In the genomic region with DNA sequence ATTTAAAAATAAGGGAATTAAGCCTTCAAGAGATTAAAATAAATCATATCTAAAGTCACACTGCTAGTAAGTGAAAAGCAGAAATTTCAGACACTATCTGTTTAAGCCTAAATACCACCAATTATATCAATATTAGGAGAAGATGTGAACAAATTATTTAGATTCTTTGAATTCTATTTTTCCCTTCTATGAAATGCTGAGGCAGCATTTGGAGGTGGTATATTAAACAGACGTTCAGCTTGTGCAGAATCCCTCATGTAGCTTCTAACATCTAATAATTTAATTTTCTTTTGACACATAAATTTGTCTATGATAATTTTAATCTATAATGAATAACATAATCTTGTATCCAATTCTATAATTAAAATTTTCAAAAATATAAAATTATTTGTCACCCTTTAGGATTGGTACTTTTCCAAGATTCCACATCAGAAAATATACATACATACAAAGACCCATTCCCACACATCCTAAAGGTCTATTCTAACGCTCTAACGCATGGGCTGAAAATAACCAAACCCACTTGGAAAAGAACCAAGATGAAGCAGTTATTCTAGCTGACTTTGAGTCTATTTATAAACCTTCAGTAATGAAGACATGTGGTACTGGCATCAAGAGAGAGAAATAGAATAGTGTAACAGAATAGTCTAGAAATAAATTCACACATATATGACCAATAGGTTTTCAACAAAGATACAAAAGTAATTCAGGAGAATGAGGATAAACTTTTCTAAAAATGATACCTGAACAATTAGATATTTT, we compare ENCODE assay signal across 20 cellular contexts.
"Had no signal": no experiment of that assay in that cellular context is flagged by ENCODE, and none has a peak within 500 bp of the region (broad histone marks: within the 10 kb centered on the region; RNA-seq: fewer than 3 reads in every experiment).

No MANE protein-coding gene starts in this region.

- DNase-seq: activated CD4-positive, alpha-beta T cell treated with anti-CD3 and anti-CD28 coated beads, Interleukin-2, amount 50 U/mL, for 4 hours; activated CD4-positive, CD25-positive, alpha-beta regulatory T cell treated with anti-CD3 and anti-CD28 coated beads, Interleukin-2, amount 50 U/mL, for 72 hours; activated effector memory CD4-positive, alpha-beta T cell treated with anti-CD3 and anti-CD28 coated beads, Interleukin-2, amount 50 U/mL, for 16 hours; activated T-cell treated with anti-CD3 and anti-CD28 coated beads, Interleukin-2, amount 50 U/mL, for 24 hours; amygdala; brain microvascular endothelial cell; cerebellar nuclear complex; dorsolateral prefrontal cortex; lower lobe of right lung; mucosa of descending colon; natural killer cell; occipital lobe; sigmoid colon; stimulated activated CD4-positive, alpha-beta T cell treated with anti-CD3 and anti-CD28 coated beads, Interleukin-2, amount 100 ng/mL, for 48 hours; stimulated activated naive CD4-positive, alpha-beta T cell treated with Interleukin-2 at 50 U/mL for 16 hours; T-helper 17 cell; trophoblast cell had no signal

- H3K9me3 ChIP-seq: gastroesophageal sphincter, lower lobe of right lung, prostate gland, sigmoid colon had no signal

- ATAC-seq: gastroesophageal sphincter, lower lobe of right lung, mucosa of descending colon, natural killer cell, T-helper 17 cell had no signal

- H3K4me2 ChIP-seq: hepatocyte had no signal

- H3K4me1 ChIP-seq: gastroesophageal sphincter, lower lobe of right lung, prostate gland, sigmoid colon had no signal

- H3K27ac ChIP-seq: brain microvascular endothelial cell, dorsolateral prefrontal cortex, gastroesophageal sphincter, hepatocyte, lower lobe of right lung, prostate gland, sigmoid colon had no signal

- H2AFZ ChIP-seq: hepatocyte had no signal

- H3K4me3 ChIP-seq: dorsolateral prefrontal cortex, gastroesophageal sphincter, hepatocyte, lower lobe of right lung, mucosa of descending colon, prostate gland, sigmoid colon had no signal

- H3K27me3 ChIP-seq: brain microvascular endothelial cell, dorsolateral prefrontal cortex, gastroesophageal sphincter, hepatocyte, sigmoid colon had no signal

- H3K79me2 ChIP-seq: hepatocyte had no signal

- H3K36me3 ChIP-seq: brain microvascular endothelial cell, gastroesophageal sphincter, lower lobe of right lung, prostate gland, sigmoid colon had no signal
